ENCODE assay signal across 8 cellular contexts in genomic region chr10:68156373-68157185, GRCh38.
DNase-seq lines count a peak whose midpoint lies in the region; ATAC-seq and TF ChIP-seq lines count a peak whose summit lies in the region.

No MANE protein-coding gene starts in this region.

- peak; percentile 30 for DNase-seq in ELF-1 (ENCODE audit: low read depth, low spot score)
- DNase-seq in HL-60 (ENCODE audit: low read depth in 1 of 2, low spot score in 1 of 2), result peak; percentile 26 to 51
- peak; percentile 44 for DNase-seq in SKM-1 treated with dmso at 0.1 percent for 144 hours (lab: John Stamatoyannopoulos, UW; ENCODE audit: unreplicated experiment)
- DNase-seq in activated naive CD8-positive, alpha-beta T cell treated with anti-CD3 and anti-CD28 coated beads, Interleukin-2, amount 50 U/mL, for 24 hours, result peak; percentile 59
- DNase-seq in hepatic stellate cell (ENCODE audit: low spot score), result peak; percentile 30
- DNase-seq in stimulated activated CD4-positive, alpha-beta T cell treated with anti-CD3 and anti-CD28 coated beads, Interleukin-12 subunit alpha, Interleukin-12 subunit beta, amount 100 ng/mL, for 48 hours (ENCODE audit: low read depth in 2 of 3, low spot score in 1 of 3), result peak; percentile 14 to 58 (median 33)
- DNase-seq in islet precursor cell, result no peak

- H3K4me3 Mint-ChIP-seq in activated naive CD8-positive, alpha-beta T cell treated with anti-CD3 and anti-CD28 coated beads, Interleukin-2, amount 50 U/mL, for 24 hours, result no peak overlapping the region

- no peaks in the 10 kb centered on the region for H3K27me3 ChIP-seq in HL-60 (ENCODE audit: insufficient read depth, poor library complexity, severe bottlenecking)

- no peak overlapping the region for H3K27ac Mint-ChIP-seq in activated naive CD8-positive, alpha-beta T cell treated with anti-CD3 and anti-CD28 coated beads, Interleukin-2, amount 50 U/mL, for 24 hours

- H3K36me3 Mint-ChIP-seq in activated naive CD8-positive, alpha-beta T cell treated with anti-CD3 and anti-CD28 coated beads, Interleukin-2, amount 50 U/mL, for 24 hours (ENCODE audit: low read depth), result no peaks in the 10 kb centered on the region

- no peaks in the 10 kb centered on the region for H3K4me1 Mint-ChIP-seq in activated naive CD8-positive, alpha-beta T cell treated with anti-CD3 and anti-CD28 coated beads, Interleukin-2, amount 50 U/mL, for 24 hours

- H3K9me3 Mint-ChIP-seq in activated naive CD8-positive, alpha-beta T cell treated with anti-CD3 and anti-CD28 coated beads, Interleukin-2, amount 50 U/mL, for 24 hours, result no peaks in the 10 kb centered on the region

- TF ChIP-seq CTCF in HL-60 (IDR thresholded peaks at IDR 0.05; ENCODE audit: insufficient read depth, low read length), result peak; percentile 81

- no peak overlapping the region for H3K27ac ChIP-seq in HL-60 (replicated peaks)

- peaks cover 6% of the 10 kb centered on the region for H3K27me3 Mint-ChIP-seq in activated naive CD8-positive, alpha-beta T cell treated with anti-CD3 and anti-CD28 coated beads, Interleukin-2, amount 50 U/mL, for 24 hours

- H3K4me3 ChIP-seq in HL-60 (replicated peaks; ENCODE audit: insufficient read depth, low read length), result no peak overlapping the region

- peak; percentile 54 for ATAC-seq in activated naive CD8-positive, alpha-beta T cell treated with anti-CD3 and anti-CD28 coated beads, Interleukin-2, amount 50 U/mL, for 24 hours
- ATAC-seq in GM21381 (IDR thresholded peaks at IDR 0.05; ENCODE audit: unreplicated experiment), result no peak
